ENCODE assay signal across 17 cellular contexts in the genomic region with DNA sequence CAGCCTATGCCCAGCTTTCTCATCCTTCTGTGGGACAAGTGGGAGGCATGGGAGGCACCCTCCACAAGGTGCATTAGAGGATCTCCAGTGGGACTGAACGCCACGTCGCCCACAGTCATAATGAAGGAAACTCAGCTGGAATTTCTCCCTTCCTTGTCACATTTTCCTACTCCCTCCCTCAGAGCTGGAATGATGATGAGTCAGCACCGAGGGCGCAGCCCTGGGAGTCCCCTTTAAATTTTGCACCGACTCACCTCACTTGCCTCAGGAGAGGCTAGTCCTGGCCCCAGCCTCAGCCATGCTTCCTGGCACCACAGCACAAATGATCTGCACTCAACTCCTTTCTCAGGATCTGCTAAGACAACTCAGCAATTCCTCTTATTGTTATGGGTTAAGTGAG. TPM values are rescaled to one million over a fixed set of nuclear protein-coding genes. Genes with fewer than 3 reads are reported as not detected.
DNase-seq lines count a peak whose midpoint lies in the region; ATAC-seq and TF ChIP-seq lines count a peak whose summit lies in the region.
"Had no signal": no experiment of that assay in that cellular context is flagged by ENCODE, and none has a peak within 500 bp of the region (broad histone marks: within the 10 kb centered on the region; RNA-seq: fewer than 3 reads in every experiment).

No MANE protein-coding gene starts in this region.

- no peaks in the 10 kb centered on the region; the same call in 2 of the 3 replicates for H3K36me3 Mint-ChIP-seq in GM23338 (ENCODE audit: low read depth)
- peaks cover 3% of the 10 kb centered on the region for H3K36me3 Mint-ChIP-seq in osteocyte (ENCODE audit: unreplicated experiment)
- H3K36me3 Mint-ChIP-seq in activated T-helper 2 cell treated with anti-CD3 and anti-CD28 coated beads, Interferon-gamma antibody, Interleukin-2, Interleukin-4, amounts not matched to agents 10 μg/mL and 5 μg/mL and 100 μg/mL, durations not matched to agents 14 hours and 24 hours and 36 hours (ENCODE audit: low read depth): no peaks in the 10 kb centered on the region
- H3K36me3 Mint-ChIP-seq: CD8-positive, alpha-beta memory T cell; natural killer cell had no signal

- no peak overlapping the region for H3K27ac ChIP-seq in GM23338 (ENCODE audit: low read depth)
- H3K27ac ChIP-seq: KMS-11, right atrium auricular region had no signal

- H3K9me3 Mint-ChIP-seq in GM23338 (no peaks in the 10 kb centered on the region; the same call in 2 of the 3 replicates), osteocyte (ENCODE audit: unreplicated experiment) (no peaks in the 10 kb centered on the region)
- no peaks in the 10 kb centered on the region for H3K9me3 Mint-ChIP-seq in activated T-helper 2 cell treated with anti-CD3 and anti-CD28 coated beads, Interferon-gamma antibody, Interleukin-2, Interleukin-4, amounts not matched to agents 10 μg/mL and 5 μg/mL and 100 μg/mL, durations not matched to agents 14 hours and 24 hours and 36 hours
- H3K9me3 Mint-ChIP-seq: CD8-positive, alpha-beta memory T cell; natural killer cell had no signal

- DNase-seq in GM23338 (ENCODE audit: low spot score): no peak
- DNase-seq in T1000 (lab: John Stamatoyannopoulos, UW): peak; percentile 54
- DNase-seq in fibroblast of gingiva (ENCODE audit: low read depth): peak; percentile 16
- no peak for DNase-seq in osteocyte (ENCODE audit: extremely low spot score, unreplicated experiment)
- no peak for DNase-seq in Right ventricle myocardium inferior (ENCODE audit: missing footprints)
- no peak for DNase-seq in lower leg skin (ENCODE audit: low spot score in 2 of 2)
- DNase-seq in DMS 273 (lab: John Stamatoyannopoulos, UW; ENCODE audit: unreplicated experiment): no peak
- no peak for DNase-seq in activated T-helper 2 cell treated with anti-CD3 and anti-CD28 coated beads, Interferon-gamma antibody, Interleukin-2, Interleukin-4, amounts not matched to agents 10 μg/mL and 5 μg/mL and 100 μg/mL, durations not matched to agents 14 hours and 24 hours and 36 hours (ENCODE audit: low spot score)
- DNase-seq: activated CD4-positive, alpha-beta T cell treated with anti-CD3 and anti-CD28 coated beads, Interleukin-2, amount 50 U/mL, for 1 hour; CD8-positive, alpha-beta memory T cell; natural killer cell; NCI-H2081; stimulated activated naive CD8-positive, alpha-beta T cell treated with anti-CD3 and anti-CD28 coated beads, Interleukin-15, Interleukin-2, amounts not matched to agents 100 U/mL and 50 U/mL, for 24 hours had no signal

- TF ChIP-seq CTCF in GM23338 (conservative IDR thresholded peaks at IDR 0.05; ENCODE audit: low read depth in 2 of 2) (no peak), osteocyte (IDR thresholded peaks at IDR 0.05) (no peak), lower leg skin (IDR thresholded peaks at IDR 0.05) (no peak)

- peaks cover 16% of the 10 kb centered on the region for H3K27me3 ChIP-seq in GM23338 (ENCODE audit: insufficient read depth)
- H3K27me3 ChIP-seq: right atrium auricular region had no signal

- H3K36me3 ChIP-seq in GM23338 (ENCODE audit: insufficient read depth): no peaks in the 10 kb centered on the region
- H3K36me3 ChIP-seq: right atrium auricular region had no signal

- no peaks in the 10 kb centered on the region for H3K9me2 ChIP-seq in GM23338 (ENCODE audit: insufficient read depth)

- intact Hi-C loops in Right ventricle myocardium inferior (cut with DNase I): no loop called here
- intact Hi-C loops in lower leg skin (cut with DNase I; ENCODE audit: low total_unique reads): loop anchor here (10.0 kb wide), 1 partner anchor 229 kb away; no protein-coding TSS in a partner anchor
- intact Hi-C loops in activated T-helper 2 cell treated with anti-CD3 and anti-CD28 coated beads, Interferon-gamma antibody, Interleukin-2, Interleukin-4, amounts not matched to agents 10 μg/mL and 5 μg/mL and 100 μg/mL, durations not matched to agents 14 hours and 24 hours and 36 hours (cut with micrococcal nuclease): no loop called here

- H3K27me3 Mint-ChIP-seq in GM23338 (ENCODE audit: insufficient read depth, low read depth, poor library complexity): peaks cover 12% of the 10 kb centered on the region
- no peaks in the 10 kb centered on the region for H3K27me3 Mint-ChIP-seq in osteocyte (ENCODE audit: unreplicated experiment)
- H3K27me3 Mint-ChIP-seq in activated T-helper 2 cell treated with anti-CD3 and anti-CD28 coated beads, Interferon-gamma antibody, Interleukin-2, Interleukin-4, amounts not matched to agents 10 μg/mL and 5 μg/mL and 100 μg/mL, durations not matched to agents 14 hours and 24 hours and 36 hours (ENCODE audit: low read depth): peaks cover 6% of the 10 kb centered on the region

- no peaks in the 10 kb centered on the region for H3F3A ChIP-seq in GM23338 (replicated peaks; ENCODE audit: low read depth)

- H3K4me3 Mint-ChIP-seq in GM23338 (no peak overlapping the region), osteocyte (ENCODE audit: unreplicated experiment) (no peak overlapping the region)
- H3K4me3 Mint-ChIP-seq in activated T-helper 2 cell treated with anti-CD3 and anti-CD28 coated beads, Interferon-gamma antibody, Interleukin-2, Interleukin-4, amounts not matched to agents 10 μg/mL and 5 μg/mL and 100 μg/mL, durations not matched to agents 14 hours and 24 hours and 36 hours (ENCODE audit: low read depth): no peak overlapping the region
- H3K4me3 Mint-ChIP-seq: CD8-positive, alpha-beta memory T cell; natural killer cell had no signal

- no peak overlapping the region for H3K4me3 ChIP-seq in GM23338
- no peak overlapping the region for H3K4me3 ChIP-seq in lower leg skin (ENCODE audit: low read depth, poor library complexity, severe bottlenecking)
- H3K4me3 ChIP-seq: right atrium auricular region had no signal

- no peak overlapping the region for H3K4me2 ChIP-seq in GM23338
- H3K4me2 ChIP-seq: KMS-11 had no signal

- H3K4me1 ChIP-seq in GM23338 (ENCODE audit: insufficient read depth): 0 out of 2 replicates have a peak, but pooled peaks cover 3% of the 10 kb centered on the region
- H3K4me1 ChIP-seq: right atrium auricular region had no signal

- ATAC-seq in GM23338: no peak
- no peak for ATAC-seq in Right ventricle myocardium inferior
- ATAC-seq: natural killer cell; stimulated activated naive CD8-positive, alpha-beta T cell treated with anti-CD3 and anti-CD28 coated beads, Interleukin-15, Interleukin-2, amounts not matched to agents 100 U/mL and 50 U/mL, for 24 hours had no signal

- 70 to 72% methylated on average over 6 of the region's 6 CpGs for WGBS in lower leg skin, 2 donors

- no peaks in the 10 kb centered on the region for H3K4me1 Mint-ChIP-seq in GM23338
- peaks cover 20% of the 10 kb centered on the region for H3K4me1 Mint-ChIP-seq in osteocyte (ENCODE audit: unreplicated experiment)
- H3K4me1 Mint-ChIP-seq in activated T-helper 2 cell treated with anti-CD3 and anti-CD28 coated beads, Interferon-gamma antibody, Interleukin-2, Interleukin-4, amounts not matched to agents 10 μg/mL and 5 μg/mL and 100 μg/mL, durations not matched to agents 14 hours and 24 hours and 36 hours (ENCODE audit: low read depth): no peaks in the 10 kb centered on the region
- H3K4me1 Mint-ChIP-seq: CD8-positive, alpha-beta memory T cell; natural killer cell had no signal

- H4K20me1 ChIP-seq in GM23338 (replicated peaks; ENCODE audit: insufficient read depth): 0 out of 2 replicates have a peak, but pooled peaks cover 4% of the 10 kb centered on the region

- H3K27ac Mint-ChIP-seq in GM23338 (peak overlapping the region; percentile 49; the same call in 1 of the 2 replicates), osteocyte (ENCODE audit: unreplicated experiment) (peak overlapping the region; percentile 25)
- H3K27ac Mint-ChIP-seq in activated T-helper 2 cell treated with anti-CD3 and anti-CD28 coated beads, Interferon-gamma antibody, Interleukin-2, Interleukin-4, amounts not matched to agents 10 μg/mL and 5 μg/mL and 100 μg/mL, durations not matched to agents 14 hours and 24 hours and 36 hours: no peak overlapping the region
- H3K27ac Mint-ChIP-seq: CD8-positive, alpha-beta memory T cell; natural killer cell had no signal

- no peak overlapping the region for H2AFZ ChIP-seq in GM23338

- no peaks in the 10 kb centered on the region for H3K79me2 ChIP-seq in GM23338 (replicated peaks; ENCODE audit: insufficient read depth)

- TF ChIP-seq POLR2A in lower leg skin (IDR thresholded peaks at IDR 0.05): no peak

TF ChIP-seq in GM23338, 12 proteins besides CTCF, POLR2A, EP300 and RAD21 (continues in another document):
- no peak for TF ChIP-seq STAT1 (IDR thresholded peaks at IDR 0.05; ENCODE audit: unreplicated experiment)

RNA-seq across cellular contexts. Expression of a gene that starts 34.3 kb away (rescaled TPM):
- not detected in 2 replicates for total RNA-seq in GM23338 (2014; rRNA removed; shearing (Covaris generic))
- 0.16 TPM in 1 of 2 replicates, not detected in the other for polyA plus RNA-seq in GM23338 (2016; fragmentation: Nextera tagmentation; extraction: Ambion mirVana)
- total RNA-seq in osteocyte: not detected in 2 replicates
- total RNA-seq in Right ventricle myocardium inferior: not detected
- total RNA-seq in lower leg skin: not detected
- total RNA-seq in activated T-helper 2 cell treated with anti-CD3 and anti-CD28 coated beads, Interferon-gamma antibody, Interleukin-2, Interleukin-4, amounts not matched to agents 10 μg/mL and 5 μg/mL and 100 μg/mL, durations not matched to agents 14 hours and 24 hours and 36 hours: not detected in 2 replicates
- total RNA-seq: cardiac septum; CD8-positive, alpha-beta memory T cell; natural killer cell; right atrium auricular region had no signal
- polyA plus RNA-seq: CD8-positive, alpha-beta memory T cell; esophagus had no signal

Comparison
In these comparisons a context has a peak if more than half of its experiments do, and no peak if none do; other contexts are left out.
1. DNase-seq: peak in T1000 (single experiment) and fibroblast of gingiva (single experiment); none in GM23338 (single experiment), osteocyte (single experiment), Right ventricle myocardium inferior (single experiment), lower leg skin (0 of 2), DMS 273 (single experiment) and activated T-helper 2 cell treated with anti-CD3 and anti-CD28 coated beads, Interferon-gamma antibody, Interleukin-2, Interleukin-4, amounts not matched to agents 10 μg/mL and 5 μg/mL and 100 μg/mL, durations not matched to agents 14 hours and 24 hours and 36 hours (single experiment).